ENCODE assay signal across 1 cellular context in genomic region chr17:71438631-71439146, GRCh38.
TF ChIP-seq lines count a peak whose summit lies in the region.

No MANE protein-coding gene starts in this region.

TF ChIP-seq in SK-N-SH treated with all-trans-retinoic acid at 6 μM for 48 hours, 23 proteins besides CTCF, POLR2A, EP300 and RAD21 (continued from another document):
- TF ChIP-seq CREB5 (CRISPR knock-in tag; IDR thresholded peaks at IDR 0.05; ENCODE audit: low read depth), result no peak
- no peak for TF ChIP-seq TOX (CRISPR knock-in tag; IDR thresholded peaks at IDR 0.05; ENCODE audit: borderline replicate concordance)
